27 cellular contexts compared by ENCODE assay signal in genomic region chr6:139628220-139628619, GRCh38.
"Had no signal": no experiment of that assay in that cellular context is flagged by ENCODE, and none has a peak within 500 bp of the region (broad histone marks: within the 10 kb centered on the region; RNA-seq: fewer than 3 reads in every experiment).

No MANE protein-coding gene starts in this region.

- H3K9me3 Mint-ChIP-seq: activated CD8-positive, alpha-beta T cell treated with anti-CD3 and anti-CD28 coated beads for 36 hours; activated naive CD4-positive, alpha-beta T cell treated with anti-CD3 and anti-CD28 coated beads, Interleukin-2, amount 50 U/mL, for 24 hours; activated naive CD8-positive, alpha-beta T cell treated with anti-CD3 and anti-CD28 coated beads, Interleukin-2, amount 50 U/mL, for 24 hours; activated T-helper 2 cell treated with anti-CD3 and anti-CD28 coated beads, Interferon-gamma antibody, Interleukin-2, Interleukin-4, amounts not matched to agents 10 μg/mL and 5 μg/mL and 100 μg/mL, durations not matched to agents 14 hours and 24 hours and 36 hours; endodermal cell; stimulated activated effector memory CD8-positive, alpha-beta T cell treated with anti-CD3 and anti-CD28 coated beads, Interleukin-12 subunit alpha, Interleukin-12 subunit beta, amount 100 ng/mL, for 72 hours had no signal

- H3K36me3 Mint-ChIP-seq: activated naive CD4-positive, alpha-beta T cell treated with anti-CD3 and anti-CD28 coated beads, Interleukin-2, amount 50 U/mL, for 24 hours; stimulated activated effector memory CD8-positive, alpha-beta T cell treated with anti-CD3 and anti-CD28 coated beads, Interleukin-12 subunit alpha, Interleukin-12 subunit beta, amount 100 ng/mL, for 72 hours had no signal

- H3K27ac Mint-ChIP-seq: activated B cell treated with CpG ODN at 0.5 μM for 24 hours; activated CD8-positive, alpha-beta T cell treated with anti-CD3 and anti-CD28 coated beads for 36 hours; activated naive CD4-positive, alpha-beta T cell treated with anti-CD3 and anti-CD28 coated beads, Interleukin-2, amount 50 U/mL, for 24 hours; activated naive CD8-positive, alpha-beta T cell treated with anti-CD3 and anti-CD28 coated beads, Interleukin-2, amount 50 U/mL, for 24 hours; activated T-helper 2 cell treated with anti-CD3 and anti-CD28 coated beads, Interferon-gamma antibody, Interleukin-2, Interleukin-4, amounts not matched to agents 10 μg/mL and 5 μg/mL and 100 μg/mL, durations not matched to agents 14 hours and 24 hours and 36 hours; endodermal cell; nephron progenitor cell; stimulated activated effector memory CD8-positive, alpha-beta T cell treated with anti-CD3 and anti-CD28 coated beads, Interleukin-12 subunit alpha, Interleukin-12 subunit beta, amount 100 ng/mL, for 72 hours had no signal

- H3K4me1 Mint-ChIP-seq: activated B cell treated with CpG ODN at 0.5 μM for 24 hours; activated naive CD4-positive, alpha-beta T cell treated with anti-CD3 and anti-CD28 coated beads, Interleukin-2, amount 50 U/mL, for 24 hours had no signal

- DNase-seq: activated B cell treated with CpG ODN at 0.5 μM for 24 hours; activated CD4-positive, alpha-beta T cell treated with anti-CD3 and anti-CD28 coated beads, Interleukin-2, amount 50 U/mL, for 1 hour; activated CD8-positive, alpha-beta T cell treated with anti-CD3 and anti-CD28 coated beads for 36 hours; activated naive CD8-positive, alpha-beta T cell treated with anti-CD3 and anti-CD28 coated beads, Interleukin-2, amount 50 U/mL, for 24 hours; activated T-cell treated with anti-CD3 and anti-CD28 coated beads, Interleukin-2, amount 50 U/mL, for 48 hours; amygdala; central memory CD4-positive, alpha-beta T cell; endodermal cell; foreskin fibroblast; heart right ventricle; kidney glomerular epithelial cell; left lung; lower lobe of right lung; mesenchymal stem cell; nephron progenitor cell; ovary; sigmoid colon; small intestine; stimulated activated CD4-positive, alpha-beta T cell treated with anti-CD3 and anti-CD28 coated beads, Interleukin-4, amount 100 ng/mL, for 24 hours; stomach; T-helper 2 cell; thyroid gland; upper lobe of left lung had no signal

- H3K27me3 Mint-ChIP-seq: activated B cell treated with CpG ODN at 0.5 μM for 24 hours had no signal

- ATAC-seq: activated CD8-positive, alpha-beta T cell treated with anti-CD3 and anti-CD28 coated beads for 36 hours; activated naive CD8-positive, alpha-beta T cell treated with anti-CD3 and anti-CD28 coated beads, Interleukin-2, amount 50 U/mL, for 24 hours; esophagus mucosa; heart right ventricle; left lung; lower lobe of right lung; stimulated activated effector memory CD8-positive, alpha-beta T cell treated with anti-CD3 and anti-CD28 coated beads, Interleukin-12 subunit alpha, Interleukin-12 subunit beta, amount 100 ng/mL, for 72 hours had no signal

- H3K4me3 Mint-ChIP-seq: activated B cell treated with CpG ODN at 0.5 μM for 24 hours; activated CD8-positive, alpha-beta T cell treated with anti-CD3 and anti-CD28 coated beads for 36 hours; activated naive CD4-positive, alpha-beta T cell treated with anti-CD3 and anti-CD28 coated beads, Interleukin-2, amount 50 U/mL, for 24 hours; activated naive CD8-positive, alpha-beta T cell treated with anti-CD3 and anti-CD28 coated beads, Interleukin-2, amount 50 U/mL, for 24 hours; endodermal cell; nephron progenitor cell; stimulated activated effector memory CD8-positive, alpha-beta T cell treated with anti-CD3 and anti-CD28 coated beads, Interleukin-12 subunit alpha, Interleukin-12 subunit beta, amount 100 ng/mL, for 72 hours had no signal
